ENCODE assay signal across 14 cellular contexts in genomic region chr16:77869997-77870813, GRCh38.
DNase-seq lines count a peak whose midpoint lies in the region; ATAC-seq, FAIRE-seq and TF ChIP-seq lines count a peak whose summit lies in the region.
"Had no signal": no experiment of that assay in that cellular context is flagged by ENCODE, and none has a peak within 500 bp of the region (broad histone marks: within the 10 kb centered on the region; RNA-seq: fewer than 3 reads in every experiment).

No MANE protein-coding gene starts in this region.

- no peaks in the 10 kb centered on the region for H3K79me2 ChIP-seq in HepG2 (ENCODE audit: insufficient read depth, low read length)

- TF ChIP-seq POLR2A in HepG2 (IDR thresholded peaks at IDR 0.05; ENCODE audit: insufficient read depth in 1 of 2, low read depth in 2 of 2, low read length in 2 of 2): no peak
- TF ChIP-seq POLR2A in GM12892 (IDR thresholded peaks at IDR 0.05; ENCODE audit: low read depth, low read length): no peak

- peak; percentile 62 for ATAC-seq in left colon
- ATAC-seq in HepG2: no peak
- ATAC-seq: activated CD4-positive, alpha-beta T cell treated with anti-CD3 and anti-CD28 coated beads for 36 hours; activated naive CD4-positive, alpha-beta T cell treated with anti-CD3 and anti-CD28 coated beads, Interleukin-2, amount 50 U/mL, for 72 hours; esophagus mucosa had no signal

- POLR2A ChIA-PET in HepG2 (lab: Yijun Ruan, JAX): no interaction called here

- no peak for FAIRE-seq in HepG2 (lab: Jason Lieb, UNC)
- no peak for FAIRE-seq in GM12892 (lab: Jason Lieb, UNC)
- FAIRE-seq: H1 had no signal

- H3K4me3 ChIP-seq in tibial artery (peak overlapping the region in 1 of 2 donors; percentile 15), HepG2 (replicated peaks in 1 of 3; ENCODE audit: insufficient read depth in 1 of 3, low read depth in 2 of 3, low read length in 3 of 3) (no peak overlapping the region)
- H3K4me3 ChIP-seq: suprapubic skin had no signal

- no peak overlapping the region for H3K9ac ChIP-seq in HepG2 (ENCODE audit: insufficient read depth, low read depth, low read length)

- no peaks in the 10 kb centered on the region for H4K20me1 ChIP-seq in HepG2 (ENCODE audit: insufficient read depth, low read length)

- TF ChIP-seq CTCF in VCaP (conservative IDR thresholded peaks at IDR 0.05): no peak
- TF ChIP-seq CTCF in tibial artery (IDR thresholded peaks at IDR 0.05): no peak
- no peak for TF ChIP-seq CTCF in HepG2 (CRISPR knock-in tag; IDR thresholded peaks at IDR 0.05)

- H3K9me3 ChIP-seq in tibial artery: no peaks in the 10 kb centered on the region
- H3K9me3 ChIP-seq in HepG2 (ENCODE audit: low read length): no peaks in the 10 kb centered on the region
- H3K9me3 ChIP-seq: suprapubic skin had no signal

- H3K4me1 ChIP-seq in tibial artery: peaks cover 0 to 38% (median 21%) of the 10 kb centered on the region in 4 donors
- H3K4me1 ChIP-seq in HepG2 (ENCODE audit: insufficient read depth, low read length): no peaks in the 10 kb centered on the region
- H3K4me1 ChIP-seq: suprapubic skin had no signal

- CTCF ChIA-PET in HepG2 (lab: Yijun Ruan, JAX; ENCODE audit: low intra/inter-chr PET ratio, low total read pairs): no interaction called here

- no peak overlapping the region for H2AFZ ChIP-seq in HepG2 (ENCODE audit: low read length)

- intact Hi-C loops in left colon (cut with DNase I, micrococcal nuclease): no loop called here
- intact Hi-C loops in tibial artery (cut with DNase I; ENCODE audit: low total_unique reads): no loop called here
- intact Hi-C loops in HepG2 (cut with micrococcal nuclease; ENCODE audit: unreplicated experiment): no loop called here

- in situ Hi-C loops in HepG2 (cut with HindIII; ENCODE audit: extremely low pct_ligation_motif_present, low pct_unique_long_range_greater_than_20kb): no loop called here

- H3K27ac ChIP-seq in VCaP (peak overlapping the region; percentile 63), tibial artery (peak overlapping the region; percentile 65 to 66), HepG2 (ENCODE audit: extremely low read length, insufficient read depth, low read length) (no peak overlapping the region)
- H3K27ac ChIP-seq: suprapubic skin had no signal

- DNase-seq in dermis blood vessel endothelial cell: peak; percentile 24
- DNase-seq in left colon: peak; percentile 51
- DNase-seq in tibial artery: peak in 1 of 2 donors; percentile 78
- no peak for DNase-seq in HepG2 (ENCODE audit: low spot score)
- DNase-seq in GM12892 (ENCODE audit: insufficient read length): no peak
- DNase-seq in NCI-H2171 (lab: John Stamatoyannopoulos, UW): no peak
- DNase-seq: activated CD4-positive, alpha-beta T cell treated with anti-CD3 and anti-CD28 coated beads for 36 hours; activated T-cell treated with anti-CD3 and anti-CD28 coated beads for 4 hours; NCI-H510A treated with DMSO at 0.1 percent for 48 hours had no signal

- no TSS peak for BruUV-seq in HepG2 (replicated peaks; lab: Mats Ljungman, UMichigan)

- H3K4me2 ChIP-seq in HepG2 (ENCODE audit: low read depth, low read length): no peak overlapping the region

- TF ChIP-seq EP300 in HepG2 (IDR thresholded peaks at IDR 0.05; ENCODE audit: low read depth in 2 of 2, low read length in 2 of 2) (no peak), HepG2 (CRISPR knock-in tag; IDR thresholded peaks at IDR 0.05; ENCODE audit: borderline replicate concordance) (no peak)

- H3K36me3 ChIP-seq in tibial artery: no peaks in the 10 kb centered on the region
- H3K36me3 ChIP-seq in HepG2 (replicated peaks in 1 of 2; ENCODE audit: control insufficient read depth in 1 of 2, insufficient read depth in 2 of 2, low read length in 2 of 2): no peaks in the 10 kb centered on the region
- H3K36me3 ChIP-seq: suprapubic skin had no signal

- WGBS in HepG2 (ENCODE audit: low lambda C conversion rate): 23% methylated on average over 12 of the region's 13 CpGs

- no peaks in the 10 kb centered on the region for H3K27me3 ChIP-seq in tibial artery
- H3K27me3 ChIP-seq in HepG2 (ENCODE audit: control insufficient read depth in 1 of 2, insufficient read depth in 2 of 2, low read length in 2 of 2): peaks cover 0 to 5% of the 10 kb centered on the region in 2 experiments; a peak in 2 of 5 replicates

- no peak for TF ChIP-seq RAD21 in HepG2 (CRISPR knock-in tag; IDR thresholded peaks at IDR 0.05)

TF ChIP-seq in HepG2, 621 proteins besides CTCF, POLR2A, EP300 and RAD21:
- TF ChIP-seq MTF2 (CRISPR knock-in tag; IDR thresholded peaks at IDR 0.05; ENCODE audit: borderline replicate concordance) (no peak), JUN (CRISPR knock-in tag; IDR thresholded peaks at IDR 0.05) (no peak), TAF15 (IDR thresholded peaks at IDR 0.05; ENCODE audit: low read depth, low read length, poor library complexity, severe bottlenecking) (no peak)

Comparison
In these comparisons a context has a peak if more than half of its experiments do, and no peak if none do; other contexts are left out.
1. DNase-seq: peak in dermis blood vessel endothelial cell (single experiment) and left colon (2 of 2); none in HepG2 (single experiment), GM12892 (single experiment) and NCI-H2171 (single experiment).